Comparison of ENCODE assay signal across 17 cellular contexts in the genomic region with DNA sequence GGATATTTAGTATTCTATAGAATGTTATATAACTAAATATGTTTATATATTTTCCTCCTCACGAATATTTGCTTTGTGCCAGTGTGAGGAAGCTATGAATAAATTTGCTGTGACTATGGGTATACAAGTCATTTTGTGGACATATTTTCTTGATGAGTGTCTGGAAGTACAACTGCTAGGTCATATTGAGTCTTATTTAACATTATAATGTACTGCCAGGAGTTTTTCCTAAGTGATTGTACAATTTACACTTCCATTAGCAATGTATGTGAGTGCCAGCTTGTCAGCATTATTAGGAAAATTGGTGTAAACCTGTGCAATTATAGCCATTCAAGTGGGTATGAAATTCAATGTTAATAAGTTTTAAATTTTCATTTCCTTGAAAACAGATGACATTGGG.
A peak's percentile ranks its signal among the peaks of the same experiment; 100 is the strongest.
DNase-seq lines count a peak whose midpoint lies in the region; ATAC-seq, FAIRE-seq and TF ChIP-seq lines count a peak whose summit lies in the region.
"Had no signal": no experiment of that assay in that cellular context is flagged by ENCODE, and none has a peak within 500 bp of the region (broad histone marks: within the 10 kb centered on the region; RNA-seq: fewer than 3 reads in every experiment).

No MANE protein-coding gene starts in this region.

- H3K27me3 Mint-ChIP-seq in astrocyte (ENCODE audit: low read depth, unreplicated experiment): no peaks in the 10 kb centered on the region
- H3K27me3 Mint-ChIP-seq: CD4-positive, alpha-beta memory T cell had no signal

- H2AFZ ChIP-seq in astrocyte (ENCODE audit: low read depth, low read length): no peak overlapping the region

- no peaks in the 10 kb centered on the region for H3K79me2 ChIP-seq in astrocyte (ENCODE audit: insufficient read depth, low read length)

- H3K27ac ChIP-seq in astrocyte (ENCODE audit: low read depth, low read length) (no peak overlapping the region), SJCRH30 (no peak overlapping the region)
- H3K27ac ChIP-seq: C4-2B had no signal

- peaks cover 4% of the 10 kb centered on the region for H3K4me1 Mint-ChIP-seq in astrocyte (ENCODE audit: low read depth, unreplicated experiment)

- no peak overlapping the region for H3K4me3 ChIP-seq in astrocyte (ENCODE audit: insufficient read depth, low read depth, low read length)
- no peak overlapping the region for H3K4me3 ChIP-seq in skeletal muscle satellite cell (ENCODE audit: low read length)
- no peak overlapping the region for H3K4me3 ChIP-seq in SJCRH30
- H3K4me3 ChIP-seq: HAP-1 had no signal

- no peak for ATAC-seq in GM18517 (IDR thresholded peaks at IDR 0.05; ENCODE audit: unreplicated experiment)

- FAIRE-seq in astrocyte (lab: Jason Lieb, UNC): no peak
- FAIRE-seq: GM12892, GM19239, H1 had no signal

- no peak overlapping the region for H3K4me3 Mint-ChIP-seq in astrocyte (ENCODE audit: unreplicated experiment)
- H3K4me3 Mint-ChIP-seq: CD4-positive, alpha-beta memory T cell; HFFc6 had no signal

- H3K27me3 ChIP-seq in astrocyte (ENCODE audit: insufficient read depth, low read length): no peaks in the 10 kb centered on the region
- H3K27me3 ChIP-seq in skeletal muscle satellite cell (ENCODE audit: control insufficient read depth, insufficient read depth, low read length): no peaks in the 10 kb centered on the region
- peaks cover 12% of the 10 kb centered on the region for H3K27me3 ChIP-seq in SJCRH30
- H3K27me3 ChIP-seq: BE2C had no signal

- no peak overlapping the region for H3K27ac Mint-ChIP-seq in astrocyte (ENCODE audit: unreplicated experiment)
- H3K27ac Mint-ChIP-seq: CD4-positive, alpha-beta memory T cell; HFFc6 had no signal

- no peaks in the 10 kb centered on the region for H3K4me1 ChIP-seq in astrocyte (ENCODE audit: insufficient read depth, low read length)
- H3K4me1 ChIP-seq in skeletal muscle satellite cell (ENCODE audit: control insufficient read depth, insufficient read depth, low read length): peaks cover 4% of the 10 kb centered on the region
- no peaks in the 10 kb centered on the region for H3K4me1 ChIP-seq in SJCRH30
- H3K4me1 ChIP-seq: HAP-1 had no signal

- H3K9me3 ChIP-seq in astrocyte (ENCODE audit: insufficient read depth, low read depth, low read length) (no peaks in the 10 kb centered on the region), skeletal muscle satellite cell (replicated peaks; ENCODE audit: low read length) (no peaks in the 10 kb centered on the region), SJCRH30 (replicated peaks) (no peaks in the 10 kb centered on the region)
- H3K9me3 ChIP-seq: BE2C, HAP-1 had no signal

- no peaks in the 10 kb centered on the region for H4K20me1 ChIP-seq in astrocyte (ENCODE audit: insufficient read depth, low read length)

- H3K36me3 ChIP-seq in astrocyte (ENCODE audit: insufficient read depth, low read length) (no peaks in the 10 kb centered on the region), skeletal muscle satellite cell (ENCODE audit: insufficient read depth, low read length) (no peaks in the 10 kb centered on the region), SJCRH30 (no peaks in the 10 kb centered on the region)
- H3K36me3 ChIP-seq: BE2C, HAP-1 had no signal

- no peak overlapping the region for H3K4me2 ChIP-seq in astrocyte (ENCODE audit: low read length)
- peak overlapping the region; percentile 24 for H3K4me2 ChIP-seq in skeletal muscle satellite cell (ENCODE audit: low read length)

- H3K36me3 Mint-ChIP-seq in astrocyte (ENCODE audit: low read depth, unreplicated experiment): no peaks in the 10 kb centered on the region
- H3K36me3 Mint-ChIP-seq: CD4-positive, alpha-beta memory T cell had no signal

- no peak overlapping the region for H3K9ac ChIP-seq in astrocyte (ENCODE audit: low read length)
- no peak overlapping the region for H3K9ac ChIP-seq in skeletal muscle satellite cell (ENCODE audit: low read depth, low read length)

- H3K9me3 Mint-ChIP-seq in astrocyte (ENCODE audit: unreplicated experiment): no peaks in the 10 kb centered on the region

- TF ChIP-seq CTCF in astrocyte (IDR thresholded peaks at IDR 0.05; ENCODE audit: insufficient read depth, low read depth, low read length): no peak

- DNase-seq in LHCN-M2 (ENCODE audit: low read depth) (peak; percentile 36), astrocyte (ENCODE audit: low read depth) (peak; percentile 14), fibroblast of peridontal ligament (ENCODE audit: extremely low read depth) (peak; percentile 4), NCI-H748 treated with DMSO at 0.1 percent for 48 hours (lab: John Stamatoyannopoulos, UW) (no peak), SJCRH30 (no peak)
- DNase-seq: BE2C; CD4-positive, alpha-beta memory T cell; DMS79; HFFc6; IMR-90 had no signal

Comparison
In these comparisons a context has a peak if more than half of its experiments do, and no peak if none do; other contexts are left out.
1. DNase-seq: peak in LHCN-M2 (single experiment), astrocyte (single experiment) and fibroblast of peridontal ligament (single experiment); none in NCI-H748 treated with DMSO at 0.1 percent for 48 hours (single experiment) and SJCRH30 (0 of 2).